ENCODE assay signal across 8 cellular contexts in genomic region chr1:31296486-31297272, GRCh38. TPM values are rescaled to one million over a fixed set of nuclear protein-coding genes. Genes with fewer than 3 reads are reported as not detected.
DNase-seq lines count a peak whose midpoint lies in the region; ATAC-seq and FAIRE-seq lines count a peak whose summit lies in the region.

Gene SNRNP40, minus strand, starts transcription at chr1:31296788. Its CDS starts 37 bp downstream, at chr1:31296751.
Gene ZCCHC17, plus strand, starts transcription at chr1:31297032. Its CDS starts 13,067 bp downstream, at chr1:31310099.

- FAIRE-seq in endometrium (lab: Jason Lieb, UNC) = peak; percentile 98

- DNase-seq in Caki2 (ENCODE audit: low read depth) = peak; percentile 97
- DNase-seq in HUDEP-2 (lab: John Stamatoyannopoulos, UW; ENCODE audit: unreplicated experiment in 76 of 76) = peak; percentile 43 to 99 (median 94)
- peak; percentile 100 for DNase-seq in NT2/D1 (ENCODE audit: low read depth, low spot score)
- DNase-seq in activated CD8-positive, alpha-beta memory T cell treated with anti-CD3 and anti-CD28 coated beads, Interleukin-2, amount 50 U/mL, for 1 hour (ENCODE audit: extremely low read depth) = peak; percentile 90
- peak; percentile 92 for DNase-seq in stimulated activated CD8-positive, alpha-beta memory T cell treated with anti-CD3 and anti-CD28 coated beads, Interleukin-15, amount 100 ng/mL, for 48 hours (ENCODE audit: low read depth in 2 of 2)

- peaks cover 59% of the 10 kb centered on the region for H3K36me3 ChIP-seq in NT2/D1 (ENCODE audit: insufficient read depth, insufficient read length, low read length)
- H3K36me3 ChIP-seq in mesodermal cell (ENCODE audit: control insufficient read depth, insufficient read depth, low read length) = peaks cover 39% of the 10 kb centered on the region

- ATAC-seq in GM21381 (IDR thresholded peaks at IDR 0.05; ENCODE audit: unreplicated experiment) = peak; percentile 95

- 0% methylated on average over 32 to 46 of the region's 53 CpGs for WGBS in mesodermal cell (ENCODE audit: insufficient coverage in 2 of 2), 2 experiments

- H3K9ac ChIP-seq in NT2/D1 (ENCODE audit: insufficient read length, low read depth) = peak within 1 kb of the TSS; percentile 100

- no peaks in the 10 kb centered on the region for H3K27me3 ChIP-seq in NT2/D1 (ENCODE audit: insufficient read depth, insufficient read length)

- H3K4me1 ChIP-seq in NT2/D1 (ENCODE audit: insufficient read depth, insufficient read length) (peaks cover 5% of the 10 kb centered on the region), mesodermal cell (ENCODE audit: control insufficient read depth, insufficient read depth, low read length, poor library complexity, severe bottlenecking) (peaks cover 11% of the 10 kb centered on the region)

- H3K27ac ChIP-seq in mesodermal cell (ENCODE audit: low read depth, low read length, severe bottlenecking) = peak within 1 kb of the TSS; percentile 90

- H3K9me3 ChIP-seq in NT2/D1 (ENCODE audit: insufficient read depth, low read length) = no peaks in the 10 kb centered on the region
- H3K9me3 ChIP-seq in mesodermal cell (ENCODE audit: control insufficient read depth, low read length) = no peaks in the 10 kb centered on the region

- in situ Hi-C loops in Caki2 (cut with HindIII; ENCODE audit: low pct_unique_long_range_greater_than_20kb, low sequenced_read_pairs) = no loop called here

- H3K4me3 ChIP-seq in NT2/D1 (ENCODE audit: insufficient read length, low read depth) (peak within 1 kb of the TSS; percentile 100), mesodermal cell (ENCODE audit: extremely low read depth, insufficient read depth, low read length, poor library complexity, severe bottlenecking) (peak within 1 kb of the TSS; percentile 98)

RNA-seq across cellular contexts. Expression of gene SNRNP40, which starts in this region (rescaled TPM):
- total RNA-seq in Caki2 (2014; rRNA removed; shearing (Covaris generic); ENCODE audit: low replicate concordance) = 90.6 and 126 TPM in 2 replicates
- polyA plus RNA-seq in mesodermal cell (2013, experiment 1 of 2) = 65.1 TPM
- polyA plus RNA-seq in mesodermal cell (2013, experiment 2 of 2) = 58.1 TPM

RNA-seq across cellular contexts. Expression of gene ZCCHC17, which starts in this region (rescaled TPM):
- 49.5 and 56.1 TPM in 2 replicates for total RNA-seq in Caki2 (2014; rRNA removed; shearing (Covaris generic); ENCODE audit: low replicate concordance)
- polyA plus RNA-seq in mesodermal cell (2013, experiment 1 of 2) = 48.9 TPM
- 61.3 TPM for polyA plus RNA-seq in mesodermal cell (2013, experiment 2 of 2)

Comparison
In these comparisons a context has a peak if more than half of its experiments do, and no peak if none do; other contexts are left out.
1. Peak in every context shown above with its lines: DNase-seq, ATAC-seq, H3K4me3 ChIP-seq and H3K27ac ChIP-seq.